ENCODE assay signal across 15 cellular contexts in the genomic region with DNA sequence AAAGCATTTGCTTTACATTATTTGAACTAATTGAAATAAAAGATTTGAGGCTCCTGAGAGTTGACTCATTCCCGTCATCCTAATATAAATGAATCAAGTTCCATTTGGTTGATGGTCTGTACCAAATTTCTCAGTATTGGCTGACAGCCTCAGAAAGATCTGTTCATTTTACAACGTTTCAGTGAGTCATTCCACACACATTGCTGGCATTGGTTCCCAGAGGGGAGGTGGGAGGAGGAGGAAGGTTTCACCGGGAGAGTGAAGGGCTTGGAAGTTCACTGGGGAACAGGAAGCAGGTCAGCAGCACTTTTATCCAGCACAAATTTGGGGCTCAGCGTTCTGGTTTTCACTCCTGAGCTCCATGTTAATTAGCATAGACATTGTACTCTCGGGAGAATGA.
A peak's percentile ranks its signal among the peaks of the same experiment; 100 is the strongest.
DNase-seq lines count a peak whose midpoint lies in the region; ATAC-seq, FAIRE-seq and TF ChIP-seq lines count a peak whose summit lies in the region.
"Had no signal": no experiment of that assay in that cellular context is flagged by ENCODE, and none has a peak within 500 bp of the region (broad histone marks: within the 10 kb centered on the region; RNA-seq: fewer than 3 reads in every experiment).

No MANE protein-coding gene starts in this region.

- no peak overlapping the region for H3K4me3 ChIP-seq in astrocyte of the spinal cord (ENCODE audit: low read depth, low read length)
- H3K4me3 ChIP-seq: gastroesophageal sphincter, left lung had no signal

- peak; percentile 34 for DNase-seq in DMS53 (lab: John Stamatoyannopoulos, UW)
- DNase-seq in DMS53 treated with DMSO at 0.1 percent for 48 hours (lab: John Stamatoyannopoulos, UW; ENCODE audit: unreplicated experiment), result no peak
- peak; percentile 86 for DNase-seq in astrocyte of the spinal cord (ENCODE audit: low read depth, low spot score)
- DNase-seq in iPS DF 19.7 (ENCODE audit: low read depth, low spot score), result peak; percentile 30
- peak; percentile 81 for DNase-seq in urothelium cell line (ENCODE audit: low spot score)
- DNase-seq: 8988T; activated CD4-positive, alpha-beta memory T cell treated with anti-CD3 and anti-CD28 coated beads for 36 hours; left lung; NCI-H2107; OCI-M1 had no signal

- ATAC-seq in HG03457 (IDR thresholded peaks at IDR 0.05; ENCODE audit: unreplicated experiment) (no peak), GM19395 (IDR thresholded peaks at IDR 0.05; ENCODE audit: unreplicated experiment) (no peak), HG03342 (IDR thresholded peaks at IDR 0.05; ENCODE audit: unreplicated experiment) (no peak)
- ATAC-seq: gastroesophageal sphincter, left lung had no signal

- in situ Hi-C loops in astrocyte of the spinal cord (cut with HindIII; ENCODE audit: low sequenced_read_pairs), result no loop called here

- peak; percentile 35 for FAIRE-seq in urothelium cell line (lab: Jason Lieb, UNC)
- FAIRE-seq: colon had no signal

- no peak for TF ChIP-seq CTCF in astrocyte of the spinal cord (IDR thresholded peaks at IDR 0.05; ENCODE audit: low read depth, low read length)
